ENCODE assay signal across 8 cellular contexts in the genomic region with DNA sequence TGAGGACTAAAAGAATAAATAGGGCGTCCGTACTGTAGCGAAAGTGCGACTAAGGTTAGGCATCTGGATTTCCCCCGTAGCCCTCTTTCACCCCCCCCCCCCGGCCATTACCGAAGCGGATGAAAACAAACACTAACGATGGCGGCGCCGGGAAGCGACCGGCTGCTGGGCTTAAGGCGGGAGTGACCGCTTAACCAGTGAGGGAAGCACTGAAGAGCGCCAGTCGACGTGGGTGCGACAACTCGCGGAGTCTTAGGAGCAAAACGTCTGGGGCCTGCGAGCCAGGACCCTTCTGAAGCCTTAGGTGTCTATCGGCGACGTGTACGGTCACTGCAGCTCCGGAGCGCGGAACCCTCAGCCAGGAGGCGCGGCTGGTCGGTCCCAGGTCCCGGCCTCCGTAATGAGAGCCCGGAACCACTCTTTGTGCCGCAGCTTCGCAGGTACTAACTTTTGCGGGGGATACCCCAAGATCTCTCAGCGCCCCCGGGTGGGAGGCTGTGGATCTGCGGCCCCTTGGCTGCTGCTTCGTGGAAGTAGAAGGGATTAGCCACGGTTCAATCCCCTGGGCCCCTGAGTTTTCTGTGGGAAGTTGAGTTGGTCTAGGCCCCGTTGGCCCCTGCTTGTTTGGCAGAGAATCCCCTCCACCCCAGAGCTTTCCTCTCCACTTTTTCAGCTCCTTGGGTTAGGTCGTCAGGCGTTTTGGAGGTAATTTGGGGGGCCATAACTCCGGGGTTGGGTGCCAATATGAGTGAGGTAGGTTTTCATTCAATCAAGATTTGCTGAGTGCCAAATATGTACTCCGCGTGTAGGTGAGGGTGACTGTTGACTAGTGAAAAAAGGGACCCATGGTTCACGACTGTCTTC. TPM values are rescaled to one million over a fixed set of nuclear protein-coding genes. Genes with fewer than 3 reads are reported as not detected.
A peak's percentile ranks its signal among the peaks of the same experiment; 100 is the strongest.
DNase-seq lines count a peak whose midpoint lies in the region; ATAC-seq and TF ChIP-seq lines count a peak whose summit lies in the region.

A gene (plus strand): TSS at position 103 of the 864 bp plus-strand sequence. CDS start 26,739 bp downstream, outside the sequence.

- peak within 1 kb of the TSS; percentile 97 to 98 (median 97) for H3K4me3 Mint-ChIP-seq in brain

- H3K9me3 ChIP-seq in iPS-18a (ENCODE audit: control insufficient read depth, low read depth, low read length) (no peaks in the 10 kb centered on the region), skeletal muscle satellite cell (replicated peaks; ENCODE audit: low read length) (no peaks in the 10 kb centered on the region)

- peak; percentile 79 to 89 for TF ChIP-seq CTCF in brain (conservative IDR thresholded peaks at IDR 0.05)

- peak; percentile 53 for ATAC-seq in HG02870 (IDR thresholded peaks at IDR 0.05; ENCODE audit: unreplicated experiment)

- H3K27me3 ChIP-seq in iPS-18a (ENCODE audit: control insufficient read depth, insufficient read depth, low read length), result no peaks in the 10 kb centered on the region
- H3K27me3 ChIP-seq in skeletal muscle satellite cell (ENCODE audit: control insufficient read depth, insufficient read depth, low read length), result no peaks in the 10 kb centered on the region

- H3K36me3 ChIP-seq in iPS-18a (ENCODE audit: control insufficient read depth, low read depth, low read length) (peaks cover 8% of the 10 kb centered on the region), skeletal muscle satellite cell (ENCODE audit: insufficient read depth, low read length) (peaks cover 8% of the 10 kb centered on the region)

- DNase-seq in NCI-H2029 (lab: John Stamatoyannopoulos, UW) (peak; percentile 65), NCI-H2029 treated with DMSO at 0.1 percent for 48 hours (lab: John Stamatoyannopoulos, UW) (no peak), NCI-H146 treated with DMSO at 0.1 percent for 48 hours (lab: John Stamatoyannopoulos, UW; ENCODE audit: unreplicated experiment) (peak; percentile 35), UCSD-AML1 (lab: John Stamatoyannopoulos, UW; ENCODE audit: unreplicated experiment) (peak; percentile 87)

- H3K4me1 ChIP-seq in iPS-18a (ENCODE audit: control insufficient read depth, low read depth, low read length), result peaks cover 8% of the 10 kb centered on the region
- peaks cover 21% of the 10 kb centered on the region for H3K4me1 ChIP-seq in skeletal muscle satellite cell (ENCODE audit: control insufficient read depth, insufficient read depth, low read length)

- peak within 1 kb of the TSS; percentile 89 for H3K4me2 ChIP-seq in skeletal muscle satellite cell (ENCODE audit: low read length)

- H3K27me3 Mint-ChIP-seq in brain, result peaks cover 6% of the 10 kb centered on the region

- H3K36me3 Mint-ChIP-seq in brain, result peaks cover 25% of the 10 kb centered on the region

- H3K27ac ChIP-seq in iPS-18a (ENCODE audit: low read length), result peak within 1 kb of the TSS; percentile 99

- H3K4me3 ChIP-seq in iPS-18a (ENCODE audit: low read length), result peak within 1 kb of the TSS; percentile 96
- peak within 1 kb of the TSS; percentile 95 for H3K4me3 ChIP-seq in skeletal muscle satellite cell (ENCODE audit: low read length)

- H3K27ac Mint-ChIP-seq in brain, result peak within 1 kb of the TSS; percentile 99 to 100 (median 99)

- peaks cover 55% of the 10 kb centered on the region for H3K4me1 Mint-ChIP-seq in brain

- H3K9ac ChIP-seq in iPS-18a (ENCODE audit: low read length), result peak within 1 kb of the TSS; percentile 98
- peak within 1 kb of the TSS; percentile 99 for H3K9ac ChIP-seq in skeletal muscle satellite cell (ENCODE audit: low read depth, low read length)

- no peaks in the 10 kb centered on the region for H3K9me3 Mint-ChIP-seq in brain

RNA-seq across cellular contexts. Expression of the gene that starts here (rescaled TPM):
- 82.0 TPM for polyA plus RNA-seq in brain (ENCODE audit: insufficient read depth, low read depth, low replicate concordance)
- 33.0 and 46.1 TPM in 2 replicates for total RNA-seq in skeletal muscle satellite cell (2012; rRNA removed)
